ENCODE assay signal across 11 cellular contexts in genomic region chr2:219124379-219125110, GRCh38. TPM values are rescaled to one million over a fixed set of nuclear protein-coding genes. Genes with fewer than 3 reads are reported as not detected.
DNase-seq lines count a peak whose midpoint lies in the region; ATAC-seq and TF ChIP-seq lines count a peak whose summit lies in the region.
"Had no signal": no experiment of that assay in that cellular context is flagged by ENCODE, and none has a peak within 500 bp of the region (broad histone marks: within the 10 kb centered on the region; RNA-seq: fewer than 3 reads in every experiment).

No MANE protein-coding gene starts in this region.

- TF ChIP-seq CTCF in choroid plexus epithelial cell (conservative IDR thresholded peaks at IDR 0.05; ENCODE audit: low read depth, low read length) = no peak
- no peak for TF ChIP-seq CTCF in GM20000 (IDR thresholded peaks at IDR 0.05; ENCODE audit: extremely low read depth, missing control alignments)
- no peak for TF ChIP-seq CTCF in RWPE1 (conservative IDR thresholded peaks at IDR 0.05; ENCODE audit: low read depth)

- H3K27me3 Mint-ChIP-seq in natural killer cell treated with Interleukin-12 subunit alpha and Interleukin-12 subunit beta and Interleukin-15 and Interleukin-18, amount 100 ng/mL, for 72 hours = no peaks in the 10 kb centered on the region

- peak; percentile 83 to 84 for ATAC-seq in natural killer cell treated with Interleukin-12 subunit alpha and Interleukin-12 subunit beta and Interleukin-15 and Interleukin-18, amount 100 ng/mL, for 72 hours
- no peak for ATAC-seq in HG02885 (IDR thresholded peaks at IDR 0.05; ENCODE audit: poor library complexity, unreplicated experiment)

- no peak overlapping the region for H3K27ac ChIP-seq in RWPE1
- H3K27ac ChIP-seq: foreskin keratinocyte had no signal

- no peaks in the 10 kb centered on the region for H3K9me3 Mint-ChIP-seq in natural killer cell treated with Interleukin-12 subunit alpha and Interleukin-12 subunit beta and Interleukin-15 and Interleukin-18, amount 100 ng/mL, for 72 hours
- H3K9me3 Mint-ChIP-seq: neural crest cell had no signal

- H3K36me3 Mint-ChIP-seq in natural killer cell treated with Interleukin-12 subunit alpha and Interleukin-12 subunit beta and Interleukin-15 and Interleukin-18, amount 100 ng/mL, for 72 hours = no peaks in the 10 kb centered on the region

- H3K4me3 Mint-ChIP-seq in natural killer cell treated with Interleukin-12 subunit alpha and Interleukin-12 subunit beta and Interleukin-15 and Interleukin-18, amount 100 ng/mL, for 72 hours = peak overlapping the region; percentile 16
- H3K4me3 Mint-ChIP-seq: neural crest cell had no signal

- POLR2A ChIA-PET in RWPE1 (lab: Yijun Ruan, JAX; ENCODE audit: low non-redundant PET) = no interaction called here

- peak overlapping the region in 1 of 2 donors; percentile 28 for H3K27ac Mint-ChIP-seq in natural killer cell treated with Interleukin-12 subunit alpha and Interleukin-12 subunit beta and Interleukin-15 and Interleukin-18, amount 100 ng/mL, for 72 hours

- DNase-seq in CMK (ENCODE audit: low read depth) = peak; percentile 95
- DNase-seq in M059J (ENCODE audit: low read depth) = peak; percentile 6
- DNase-seq in choroid plexus epithelial cell (ENCODE audit: low read depth) = peak; percentile 49
- no peak for DNase-seq in natural killer cell treated with Interleukin-12 subunit alpha and Interleukin-12 subunit beta and Interleukin-15 and Interleukin-18, amount 100 ng/mL, for 72 hours (ENCODE audit: low spot score)
- DNase-seq in GM20000 (ENCODE audit: low spot score) = no peak
- DNase-seq in NCI-H82 treated with DMSO at 0.1 percent for 48 hours (lab: John Stamatoyannopoulos, UW; ENCODE audit: unreplicated experiment) = no peak
- DNase-seq in RWPE1 (ENCODE audit: low spot score) = no peak
- DNase-seq: NCI-H1436 had no signal

- CTCF ChIA-PET in RWPE1 (lab: Yijun Ruan, JAX) = interaction anchor here (0.6 to 2.9 kb wide), 2 partner anchors 95 to 475 kb away, joined by 5 to 14 read pairs; no protein-coding TSS in a partner anchor

- no peak overlapping the region for H3K4me3 ChIP-seq in choroid plexus epithelial cell (ENCODE audit: low read depth, low read length)

- peaks cover 28 to 32% of the 10 kb centered on the region in 2 donors for H3K4me1 Mint-ChIP-seq in natural killer cell treated with Interleukin-12 subunit alpha and Interleukin-12 subunit beta and Interleukin-15 and Interleukin-18, amount 100 ng/mL, for 72 hours (ENCODE audit: low read depth in 2 of 2)

RNA-seq across cellular contexts. Expression of gene NHEJ1, which starts 36.1 kb away (rescaled TPM):
- 13.6 and 19.2 TPM in 2 replicates for total RNA-seq in M059J (2014; rRNA removed; shearing (Covaris generic))
- total RNA-seq in natural killer cell treated with Interleukin-12 subunit alpha and Interleukin-12 subunit beta and Interleukin-15 and Interleukin-18, amount 100 ng/mL, for 72 hours = 10 to 100 TPM; 17.9 to 18.8 TPM

RNA-seq across cellular contexts. Expression of gene SLC23A3, which starts 45.3 kb away (rescaled TPM):
- 0.02 TPM in 1 of 2 replicates, not detected in the other for total RNA-seq in M059J (2014; rRNA removed; shearing (Covaris generic))
- 1 to 10 TPM; 2.4 to 3.3 TPM for total RNA-seq in natural killer cell treated with Interleukin-12 subunit alpha and Interleukin-12 subunit beta and Interleukin-15 and Interleukin-18, amount 100 ng/mL, for 72 hours

RNA-seq across cellular contexts. Expression of gene CNPPD1, which starts 52.2 kb away (rescaled TPM):
- total RNA-seq in M059J (2014; rRNA removed; shearing (Covaris generic)) = 30.2 and 43.4 TPM in 2 replicates
- 10 to 100 TPM; 60.8 to 68.5 TPM for total RNA-seq in natural killer cell treated with Interleukin-12 subunit alpha and Interleukin-12 subunit beta and Interleukin-15 and Interleukin-18, amount 100 ng/mL, for 72 hours

RNA-seq across cellular contexts. Expression of gene RETREG2, which starts 53.5 kb away (rescaled TPM):
- 54.9 and 66.6 TPM in 2 replicates for total RNA-seq in M059J (2014; rRNA removed; shearing (Covaris generic))
- 10 to 100 TPM; 69.3 to 79.8 TPM for total RNA-seq in natural killer cell treated with Interleukin-12 subunit alpha and Interleukin-12 subunit beta and Interleukin-15 and Interleukin-18, amount 100 ng/mL, for 72 hours

Comparison
In these comparisons a context has a peak if more than half of its experiments do, and no peak if none do; other contexts are left out.
1. DNase-seq: peak in CMK (single experiment), M059J (single experiment) and choroid plexus epithelial cell (single experiment); none in natural killer cell treated with Interleukin-12 subunit alpha and Interleukin-12 subunit beta and Interleukin-15 and Interleukin-18, amount 100 ng/mL, for 72 hours (single experiment), GM20000 (single experiment), NCI-H82 treated with DMSO at 0.1 percent for 48 hours (single experiment) and RWPE1 (single experiment).